Comparison of ENCODE assay signal across 12 cellular contexts in genomic region chr4:98932539-98932938, GRCh38.
DNase-seq lines count a peak whose midpoint lies in the region; ATAC-seq lines count a peak whose summit lies in the region.
"Had no signal": no experiment of that assay in that cellular context is flagged by ENCODE, and none has a peak within 500 bp of the region (broad histone marks: within the 10 kb centered on the region; RNA-seq: fewer than 3 reads in every experiment).

No MANE protein-coding gene starts in this region.

- peak; percentile 80 for DNase-seq in CD1c-positive myeloid dendritic cell (ENCODE audit: extremely low spot score)
- peak; percentile 86 for DNase-seq in SIG-M5 treated with dmso at 0.1 percent for 504 hours (lab: John Stamatoyannopoulos, UW; ENCODE audit: unreplicated experiment)
- DNase-seq in hepatic stellate cell (ENCODE audit: low spot score): peak; percentile 20
- no peak for DNase-seq in NCI-H69 (lab: John Stamatoyannopoulos, UW)
- DNase-seq in C1 segment of cervical spinal cord (lab: John Stamatoyannopoulos, UW): no peak
- no peak for DNase-seq in NCI-H82 treated with DMSO at 0.1 percent for 48 hours (lab: John Stamatoyannopoulos, UW; ENCODE audit: unreplicated experiment)
- DNase-seq: activated CD8-positive, alpha-beta memory T cell treated with anti-CD3 and anti-CD28 coated beads for 24 hours; glutamatergic neuron; substantia nigra had no signal

- ATAC-seq in HG03066 (IDR thresholded peaks at IDR 0.05; ENCODE audit: low read depth, unreplicated experiment): peak; percentile 6
- ATAC-seq in HG03025 (IDR thresholded peaks at IDR 0.05; ENCODE audit: low FRiP score, unreplicated experiment): no peak
- ATAC-seq: HCT116 had no signal

Comparison
In these comparisons a context has a peak if more than half of its experiments do, and no peak if none do; other contexts are left out.
1. DNase-seq: peak in CD1c-positive myeloid dendritic cell (single experiment), SIG-M5 treated with dmso at 0.1 percent for 504 hours (single experiment) and hepatic stellate cell (single experiment); none in NCI-H69 (single experiment), C1 segment of cervical spinal cord (0 of 14) and NCI-H82 treated with DMSO at 0.1 percent for 48 hours (single experiment).